ENCODE assay signal across 18 cellular contexts in genomic region chr19:45019187-45019586, GRCh38.
"Had no signal": no experiment of that assay in that cellular context is flagged by ENCODE, and none has a peak within 500 bp of the region (broad histone marks: within the 10 kb centered on the region; RNA-seq: fewer than 3 reads in every experiment).

No MANE protein-coding gene starts in this region.

- H3K36me3 Mint-ChIP-seq: activated naive CD8-positive, alpha-beta T cell had no signal

- H3K27ac ChIP-seq: coronary artery, foreskin keratinocyte, heart left ventricle, right atrium auricular region, skin epidermis had no signal

- H3K27me3 ChIP-seq: foreskin keratinocyte, heart left ventricle, right atrium auricular region had no signal

- H3K27ac Mint-ChIP-seq: activated CD4-positive, alpha-beta T cell treated with anti-CD3 and anti-CD28 coated beads, Interleukin-2, amount 10 ng/mL, durations not matched to agents 7 days and 5 days; activated naive CD8-positive, alpha-beta T cell; progenitor cell of endocrine pancreas had no signal

- H3K36me3 ChIP-seq: right atrium auricular region had no signal

- H3K27me3 Mint-ChIP-seq: activated B cell treated with CpG ODN at 0.5 μM for 24 hours; activated CD4-positive, alpha-beta T cell treated with anti-CD3 and anti-CD28 coated beads, Interleukin-2, amount 10 ng/mL, durations not matched to agents 7 days and 5 days; activated naive CD8-positive, alpha-beta T cell; progenitor cell of endocrine pancreas had no signal

- H3K4me1 ChIP-seq: foreskin keratinocyte, right atrium auricular region had no signal

- DNase-seq: activated B cell treated with CpG ODN at 0.5 μM for 24 hours; activated CD4-positive, alpha-beta T cell treated with anti-CD3 and anti-CD28 coated beads, Interleukin-2, amount 10 ng/mL, durations not matched to agents 7 days and 5 days; activated effector memory CD4-positive, alpha-beta T cell treated with anti-CD3 and anti-CD28 coated beads, Interleukin-2, amount 50 U/mL, for 16 hours; activated T-cell treated with anti-CD3 and anti-CD28 coated beads for 4 hours; amniotic stem cell; central memory CD4-positive, alpha-beta T cell; foreskin keratinocyte; heart left ventricle; immature natural killer cell; stimulated activated CD4-positive, alpha-beta T cell treated with anti-CD3 and anti-CD28 coated beads, Interleukin-15, amount 100 ng/mL, for 24 hours; stimulated activated CD4-positive, alpha-beta T cell treated with anti-CD3 and anti-CD28 coated beads, Interleukin-4, amount 100 ng/mL, for 1 hour; stimulated activated naive CD8-positive, alpha-beta T cell treated with anti-CD3 and anti-CD28 coated beads, Interleukin-15, Interleukin-2, amounts not matched to agents 100 U/mL and 50 U/mL, for 24 hours; trophoblast cell had no signal

- H3K4me3 Mint-ChIP-seq: activated B cell treated with CpG ODN at 0.5 μM for 24 hours; activated CD4-positive, alpha-beta T cell treated with anti-CD3 and anti-CD28 coated beads, Interleukin-2, amount 10 ng/mL, durations not matched to agents 7 days and 5 days; activated naive CD8-positive, alpha-beta T cell; immature natural killer cell had no signal

- H3K9me3 Mint-ChIP-seq: activated B cell treated with CpG ODN at 0.5 μM for 24 hours; activated CD4-positive, alpha-beta T cell treated with anti-CD3 and anti-CD28 coated beads, Interleukin-2, amount 10 ng/mL, durations not matched to agents 7 days and 5 days; immature natural killer cell had no signal

- ATAC-seq: foreskin keratinocyte; heart left ventricle; stimulated activated naive CD8-positive, alpha-beta T cell treated with anti-CD3 and anti-CD28 coated beads, Interleukin-15, Interleukin-2, amounts not matched to agents 100 U/mL and 50 U/mL, for 24 hours had no signal

- H3K4me3 ChIP-seq: coronary artery, heart left ventricle, right atrium auricular region, skin epidermis had no signal

- H3K9me3 ChIP-seq: heart left ventricle, right atrium auricular region had no signal
